Comparison of ENCODE assay signal across 12 cellular contexts in the genomic region with DNA sequence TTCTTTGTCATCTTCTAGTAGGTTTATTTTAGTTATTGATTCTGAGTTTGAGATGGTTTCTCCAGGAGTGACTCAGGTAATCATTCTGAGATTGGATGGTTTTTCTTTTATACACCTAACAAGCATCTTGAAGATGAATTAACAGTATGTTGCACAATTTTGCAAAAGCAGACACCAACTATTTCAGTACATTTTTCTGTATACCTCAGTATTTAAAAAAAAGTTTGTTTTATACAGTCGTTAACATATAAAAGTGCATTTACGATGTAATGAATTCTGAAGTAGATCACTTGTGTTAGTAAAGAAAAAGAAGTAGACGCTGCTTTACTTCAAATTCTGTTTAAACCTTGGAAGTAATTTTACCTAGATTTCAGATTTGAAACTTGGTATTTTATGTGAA.
A peak's percentile ranks its signal among the peaks of the same experiment; 100 is the strongest.
DNase-seq lines count a peak whose midpoint lies in the region; ATAC-seq and TF ChIP-seq lines count a peak whose summit lies in the region.
"Had no signal": no experiment of that assay in that cellular context is flagged by ENCODE, and none has a peak within 500 bp of the region (broad histone marks: within the 10 kb centered on the region; RNA-seq: fewer than 3 reads in every experiment).

No MANE protein-coding gene starts in this region.

- DNase-seq in DND-41 (no peak), cortex of kidney (lab: John Stamatoyannopoulos, UW) (no peak), middle frontal gyrus (ENCODE audit: extremely low spot score, low spot score) (no peak)
- DNase-seq: aorta, DMS79 treated with DMSO at 0.1 percent for 48 hours, H9, NCI-H1436 treated with DMSO at 0.1 percent for 48 hours had no signal

- no peaks in the 10 kb centered on the region for H3K9me3 ChIP-seq in DND-41 (ENCODE audit: insufficient read depth, low read length, severe bottlenecking)
- 0 out of 2 replicates have a peak, but pooled peaks cover 4% of the 10 kb centered on the region for H3K9me3 ChIP-seq in OCI-LY1 (ENCODE audit: low read length)
- H3K9me3 ChIP-seq in endocrine pancreas (ENCODE audit: control insufficient read depth, low read length): no peaks in the 10 kb centered on the region
- no peaks in the 10 kb centered on the region for H3K9me3 ChIP-seq in neuron (ENCODE audit: low read length)

- H3K4me2 ChIP-seq in DND-41 (ENCODE audit: insufficient read depth, low read length): peak overlapping the region; percentile 74
- peak overlapping the region; percentile 93 for H3K4me2 ChIP-seq in OCI-LY1 (ENCODE audit: low read length)

- no peak for TF ChIP-seq CTCF in DND-41 (IDR thresholded peaks at IDR 0.05; ENCODE audit: borderline replicate concordance, extremely low read depth, low read length, poor library complexity, severe bottlenecking)
- no peak for TF ChIP-seq CTCF in OCI-LY1 (IDR thresholded peaks at IDR 0.05; ENCODE audit: low read length)

- H3K9ac ChIP-seq in DND-41 (ENCODE audit: low read depth, low read length) (no peak overlapping the region), OCI-LY1 (ENCODE audit: low read length) (peak overlapping the region; percentile 81; the same call in 1 of the 2 replicates), endocrine pancreas (ENCODE audit: control insufficient read depth, insufficient read depth, low read length) (no peak overlapping the region)

- H4K20me1 ChIP-seq in DND-41 (ENCODE audit: insufficient read depth, low read length) (peaks cover 71% of the 10 kb centered on the region), OCI-LY1 (ENCODE audit: insufficient read depth, low read length) (peaks cover 22% of the 10 kb centered on the region)

- H3K27me3 ChIP-seq in DND-41 (ENCODE audit: insufficient read depth, low read length, poor library complexity): no peaks in the 10 kb centered on the region
- H3K27me3 ChIP-seq in OCI-LY1 (ENCODE audit: insufficient read depth, low read length): no peaks in the 10 kb centered on the region
- H3K27me3 ChIP-seq in endocrine pancreas (ENCODE audit: control insufficient read depth, insufficient read depth, low read length): no peaks in the 10 kb centered on the region
- no peaks in the 10 kb centered on the region for H3K27me3 ChIP-seq in neuron (ENCODE audit: insufficient read depth, low read length)

- 0 out of 2 replicates have a peak, but pooled peaks cover 2% of the 10 kb centered on the region for H3F3A ChIP-seq in OCI-LY1 (ENCODE audit: insufficient read depth, low read length)

- no peak overlapping the region for H3K27ac ChIP-seq in DND-41 (ENCODE audit: low read length)
- no peak overlapping the region for H3K27ac ChIP-seq in OCI-LY1 (ENCODE audit: low read depth, low read length, poor library complexity, severe bottlenecking)

- H2AFZ ChIP-seq in DND-41 (ENCODE audit: low read depth, low read length) (no peak overlapping the region), OCI-LY1 (ENCODE audit: low read length) (no peak overlapping the region), neuron (ENCODE audit: low read depth, low read length) (no peak overlapping the region)

- no peak for ATAC-seq in DND-41 (ENCODE audit: insufficient read depth, low read depth)
- no peak for ATAC-seq in HG02798 (IDR thresholded peaks at IDR 0.05; ENCODE audit: poor library complexity, unreplicated experiment)
- ATAC-seq in GM19467 (IDR thresholded peaks at IDR 0.05; ENCODE audit: unreplicated experiment): no peak

- H3K36me3 ChIP-seq in DND-41 (ENCODE audit: insufficient read depth, low read length): no peaks in the 10 kb centered on the region; the same call in 1 of the 2 replicates
- H3K36me3 ChIP-seq in OCI-LY1 (ENCODE audit: insufficient read depth, low read length): no peaks in the 10 kb centered on the region; the same call in 1 of the 2 replicates
- no peaks in the 10 kb centered on the region for H3K36me3 ChIP-seq in endocrine pancreas (ENCODE audit: control insufficient read depth, insufficient read depth, low read length)
- H3K36me3 ChIP-seq in neuron (ENCODE audit: insufficient read depth, low read length): no peaks in the 10 kb centered on the region

- peaks cover 72% of the 10 kb centered on the region for H3K4me1 ChIP-seq in DND-41 (ENCODE audit: insufficient read depth, low read length)
- peaks cover 70% of the 10 kb centered on the region for H3K4me1 ChIP-seq in OCI-LY1 (ENCODE audit: insufficient read depth, low read length, severe bottlenecking)
- H3K4me1 ChIP-seq in endocrine pancreas (ENCODE audit: control insufficient read depth, insufficient read depth, low read length): peaks cover 22% of the 10 kb centered on the region
- peaks cover 21% of the 10 kb centered on the region for H3K4me1 ChIP-seq in neuron (ENCODE audit: insufficient read depth, low read length)

- H3K9me2 ChIP-seq in OCI-LY1 (ENCODE audit: low read depth, low read length): no peaks in the 10 kb centered on the region

- peak overlapping the region in 1 of 2 experiments; percentile 93; a peak in 1 of 4 replicates for H3K4me3 ChIP-seq in DND-41 (ENCODE audit: low read depth in 1 of 2, low read length in 2 of 2)
- H3K4me3 ChIP-seq in OCI-LY1 (ENCODE audit: low read depth, low read length, poor library complexity, severe bottlenecking): peak overlapping the region; percentile 87
- H3K4me3 ChIP-seq in endocrine pancreas (ENCODE audit: control insufficient read depth, insufficient read depth, low read length): peak overlapping the region; percentile 100
- H3K4me3 ChIP-seq in neuron (ENCODE audit: low read length): peak overlapping the region; percentile 70

- H3K79me2 ChIP-seq in DND-41 (ENCODE audit: insufficient read depth, low read length) (peaks cover 81% of the 10 kb centered on the region), OCI-LY1 (ENCODE audit: insufficient read depth, low read length) (peaks cover 71% of the 10 kb centered on the region)
